ENCODE assay signal across 24 cellular contexts in genomic region chr10:125840406-125840805, GRCh38.
"Had no signal": no experiment of that assay in that cellular context is flagged by ENCODE, and none has a peak within 500 bp of the region (broad histone marks: within the 10 kb centered on the region; RNA-seq: fewer than 3 reads in every experiment).

No MANE protein-coding gene starts in this region.

- H3K9me3 ChIP-seq: colonic mucosa, gastroesophageal sphincter, pancreas, stomach, suprapubic skin, transverse colon had no signal

- H3K4me3 ChIP-seq: colonic mucosa, gastroesophageal sphincter, pancreas, skin epidermis, stomach, suprapubic skin, transverse colon had no signal

- H3K27ac ChIP-seq: brain microvascular endothelial cell, colonic mucosa, epithelial cell of prostate, gastroesophageal sphincter, skin epidermis, stomach, suprapubic skin, transverse colon had no signal

- H3K27ac Mint-ChIP-seq: memory B cell, nephron, T-cell had no signal

- H3K27me3 Mint-ChIP-seq: central memory CD8-positive, alpha-beta T cell; memory B cell; T-cell had no signal

- H3K27me3 ChIP-seq: brain microvascular endothelial cell, colonic mucosa, gastroesophageal sphincter, pancreas, stomach, suprapubic skin, transverse colon had no signal

- ATAC-seq: activated T-cell treated with anti-CD3 and anti-CD28 coated beads, Interleukin-2, amount 50 U/mL, for 4 hours; gastroesophageal sphincter; left ventricle myocardium superior; pancreas; right cardiac atrium; T-cell had no signal

- H3K4me1 Mint-ChIP-seq: central memory CD8-positive, alpha-beta T cell; memory B cell; T-cell had no signal

- H3K9me3 Mint-ChIP-seq: activated T-cell treated with anti-CD3 and anti-CD28 coated beads, Interleukin-2, amount 50 U/mL, for 4 hours; central memory CD8-positive, alpha-beta T cell; memory B cell; nephron; T-cell had no signal

- H3K4me1 ChIP-seq: colonic mucosa, suprapubic skin, transverse colon had no signal

- DNase-seq: activated CD4-positive, alpha-beta T cell treated with anti-CD3 and anti-CD28 coated beads, Interleukin-2, amount 50 U/mL, for 4 hours; activated CD8-positive, alpha-beta memory T cell treated with anti-CD3 and anti-CD28 coated beads, Interleukin-2, amount 50 U/mL, for 48 hours; activated effector memory CD4-positive, alpha-beta T cell treated with anti-CD3 and anti-CD28 coated beads, Interleukin-2, amount 50 U/mL, for 16 hours; activated naive CD4-positive, alpha-beta T cell treated with anti-CD3 and anti-CD28 coated beads, Interleukin-2, amount 50 U/mL, for 16 hours; activated T-cell treated with anti-CD3 and anti-CD28 coated beads, Interleukin-2, amount 50 U/mL, for 4 hours; aorta; brain microvascular endothelial cell; colonic mucosa; head of caudate nucleus; hypothalamus; left ventricle myocardium superior; pancreas; right cardiac atrium; stimulated activated CD4-positive, alpha-beta T cell treated with anti-CD3 and anti-CD28 coated beads, Interleukin-1b, Interleukin-23, amount 100 ng/mL, for 48 hours; stomach; T-cell; transverse colon had no signal

- H3K4me3 Mint-ChIP-seq: activated T-cell treated with anti-CD3 and anti-CD28 coated beads, Interleukin-2, amount 50 U/mL, for 4 hours; central memory CD8-positive, alpha-beta T cell; memory B cell; nephron; T-cell had no signal
